11 cellular contexts compared by ENCODE assay signal in the genomic region with DNA sequence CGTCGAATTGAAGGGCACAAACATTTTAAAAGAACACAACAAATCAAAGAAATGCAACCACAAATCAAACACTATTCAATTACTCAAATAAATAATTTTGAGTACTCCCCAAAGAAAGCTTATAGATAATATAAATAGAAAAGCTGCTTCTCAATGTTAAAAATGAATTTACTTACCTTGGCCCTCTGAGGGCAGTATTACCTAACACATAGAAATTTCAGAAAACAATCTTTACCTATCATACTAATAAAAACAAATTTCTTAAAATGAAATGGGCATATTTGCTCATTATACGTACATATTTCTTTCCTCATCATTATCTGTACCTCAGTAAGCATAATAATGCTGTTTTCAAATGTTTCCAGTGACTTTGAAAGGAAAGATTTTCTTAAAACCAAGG.
DNase-seq lines count a peak whose midpoint lies in the region; ATAC-seq, FAIRE-seq and TF ChIP-seq lines count a peak whose summit lies in the region.
"Had no signal": no experiment of that assay in that cellular context is flagged by ENCODE, and none has a peak within 500 bp of the region (broad histone marks: within the 10 kb centered on the region; RNA-seq: fewer than 3 reads in every experiment).

No MANE protein-coding gene starts in this region.

- H3K27me3 ChIP-seq in MM.1S (replicated peaks; ENCODE audit: insufficient read depth, low read length) (no peaks in the 10 kb centered on the region), astrocyte (ENCODE audit: insufficient read depth, low read length) (no peaks in the 10 kb centered on the region)

- CTCF ChIA-PET in T-cell (lab: Charles Lee), result interaction anchor here (0.7 to 1.0 kb wide), 5 partner anchors 14 to 566 kb away, joined by 3 to 4 read pairs (median 3); no protein-coding TSS in a partner anchor

- H3K36me3 ChIP-seq in MM.1S (replicated peaks; ENCODE audit: insufficient read depth, low read length) (no peaks in the 10 kb centered on the region), astrocyte (ENCODE audit: insufficient read depth, low read length) (no peaks in the 10 kb centered on the region)
- H3K36me3 ChIP-seq: thoracic aorta had no signal

- H3K4me1 Mint-ChIP-seq in astrocyte (ENCODE audit: low read depth, unreplicated experiment), result peaks cover 5% of the 10 kb centered on the region
- peaks cover 49% of the 10 kb centered on the region for H3K4me1 Mint-ChIP-seq in neural crest cell
- peaks cover 27 to 39% (median 34%) of the 10 kb centered on the region in 3 donors for H3K4me1 Mint-ChIP-seq in T-cell

- no peak overlapping the region for H2AFZ ChIP-seq in MM.1S (ENCODE audit: low read length)
- no peak overlapping the region for H2AFZ ChIP-seq in astrocyte (ENCODE audit: low read depth, low read length)

- H3F3A ChIP-seq in MM.1S (ENCODE audit: insufficient read depth, low read length), result no peaks in the 10 kb centered on the region; the same call in 1 of the 2 replicates

- H3K27ac ChIP-seq in MM.1S (ENCODE audit: low read length), result no peak overlapping the region
- no peak overlapping the region for H3K27ac ChIP-seq in astrocyte (ENCODE audit: low read depth, low read length)
- H3K27ac ChIP-seq: thoracic aorta had no signal

- H3K27ac Mint-ChIP-seq in astrocyte (ENCODE audit: unreplicated experiment) (no peak overlapping the region), neural crest cell (ENCODE audit: unreplicated experiment) (no peak overlapping the region), T-cell (no peak overlapping the region)
- H3K27ac Mint-ChIP-seq: activated naive CD8-positive, alpha-beta T cell had no signal

- no peak overlapping the region for H3K4me3 Mint-ChIP-seq in astrocyte (ENCODE audit: unreplicated experiment)
- H3K4me3 Mint-ChIP-seq in neural crest cell, result no peak overlapping the region
- no peak overlapping the region for H3K4me3 Mint-ChIP-seq in T-cell
- H3K4me3 Mint-ChIP-seq: activated naive CD8-positive, alpha-beta T cell had no signal

- H3K9me3 ChIP-seq in MM.1S (replicated peaks; ENCODE audit: insufficient read depth, low read length) (no peaks in the 10 kb centered on the region), astrocyte (ENCODE audit: insufficient read depth, low read depth, low read length) (no peaks in the 10 kb centered on the region)
- H3K9me3 ChIP-seq: thoracic aorta had no signal

- POLR2A ChIA-PET in T-cell (lab: Charles Lee), result no interaction called here

- ATAC-seq in T-cell (replicated peaks in 1 of 4), result no peak
- no peak for ATAC-seq in GM21528 (IDR thresholded peaks at IDR 0.05; ENCODE audit: low FRiP score, unreplicated experiment)

- no peaks in the 10 kb centered on the region for H3K9me2 ChIP-seq in MM.1S (replicated peaks; ENCODE audit: insufficient read depth, low read length)

- H3K79me2 ChIP-seq in MM.1S (ENCODE audit: low read length) (no peaks in the 10 kb centered on the region), astrocyte (ENCODE audit: insufficient read depth, low read length) (peaks cover 15% of the 10 kb centered on the region)

- TF ChIP-seq CTCF in MM.1S (IDR thresholded peaks at IDR 0.05; ENCODE audit: low read length) (peak; percentile 43), astrocyte (IDR thresholded peaks at IDR 0.05; ENCODE audit: insufficient read depth, low read depth, low read length) (peak; percentile 8), neural crest cell (conservative IDR thresholded peaks at IDR 0.05) (peak; percentile 60)

- H3K4me1 ChIP-seq in MM.1S (ENCODE audit: low read length) (no peaks in the 10 kb centered on the region), astrocyte (ENCODE audit: insufficient read depth, low read length) (peaks cover 3% of the 10 kb centered on the region)

- no peaks in the 10 kb centered on the region for H3K36me3 Mint-ChIP-seq in astrocyte (ENCODE audit: low read depth, unreplicated experiment)
- no peaks in the 10 kb centered on the region for H3K36me3 Mint-ChIP-seq in neural crest cell (ENCODE audit: low read depth)
- peaks cover 5% of the 10 kb centered on the region for H3K36me3 Mint-ChIP-seq in T-cell

- no peak overlapping the region for H3K4me3 ChIP-seq in MM.1S (ENCODE audit: low read length)
- H3K4me3 ChIP-seq in astrocyte (ENCODE audit: insufficient read depth, low read depth, low read length), result no peak overlapping the region
- H3K4me3 ChIP-seq: thoracic aorta had no signal

- H3K9me3 Mint-ChIP-seq in astrocyte (ENCODE audit: unreplicated experiment) (no peaks in the 10 kb centered on the region), neural crest cell (no peaks in the 10 kb centered on the region), T-cell (no peaks in the 10 kb centered on the region)

- DNase-seq in NCI-H2029 treated with DMSO at 0.1 percent for 48 hours (lab: John Stamatoyannopoulos, UW), result peak; percentile 1
- DNase-seq in NCI-H2029 (lab: John Stamatoyannopoulos, UW), result no peak
- no peak for DNase-seq in MM.1S
- DNase-seq in astrocyte (ENCODE audit: low read depth), result no peak
- no peak for DNase-seq in neural crest cell (ENCODE audit: low read depth, low spot score)
- DNase-seq in CD1c-positive myeloid dendritic cell (ENCODE audit: extremely low spot score), result no peak
- DNase-seq in T-cell, result no peak
- DNase-seq: NCI-H345 had no signal

- no peak for FAIRE-seq in astrocyte (lab: Jason Lieb, UNC)

- H4K20me1 ChIP-seq in MM.1S (ENCODE audit: insufficient read depth, low read length) (no peaks in the 10 kb centered on the region), astrocyte (ENCODE audit: insufficient read depth, low read length) (no peaks in the 10 kb centered on the region)

- no peak overlapping the region for H3K4me2 ChIP-seq in MM.1S (ENCODE audit: low read depth, low read length)
- H3K4me2 ChIP-seq in astrocyte (ENCODE audit: low read length), result no peak overlapping the region

- no peaks in the 10 kb centered on the region for H3K27me3 Mint-ChIP-seq in astrocyte (ENCODE audit: low read depth, unreplicated experiment)
- H3K27me3 Mint-ChIP-seq in neural crest cell (ENCODE audit: low read depth), result no peaks in the 10 kb centered on the region
- no peaks in the 10 kb centered on the region for H3K27me3 Mint-ChIP-seq in T-cell
- H3K27me3 Mint-ChIP-seq: activated naive CD8-positive, alpha-beta T cell had no signal

- H3K9ac ChIP-seq in MM.1S (ENCODE audit: low read length) (no peak overlapping the region), astrocyte (ENCODE audit: low read length) (no peak overlapping the region)

Comparison
In these comparisons a context has a peak if more than half of its experiments do, and no peak if none do; other contexts are left out.
1. CTCF ChIP-seq: peak in every context shown above with its lines; median percentile 60 in neural crest cell; 43 in MM.1S; 8 in astrocyte.